18 cellular contexts compared by ENCODE assay signal in the genomic region with DNA sequence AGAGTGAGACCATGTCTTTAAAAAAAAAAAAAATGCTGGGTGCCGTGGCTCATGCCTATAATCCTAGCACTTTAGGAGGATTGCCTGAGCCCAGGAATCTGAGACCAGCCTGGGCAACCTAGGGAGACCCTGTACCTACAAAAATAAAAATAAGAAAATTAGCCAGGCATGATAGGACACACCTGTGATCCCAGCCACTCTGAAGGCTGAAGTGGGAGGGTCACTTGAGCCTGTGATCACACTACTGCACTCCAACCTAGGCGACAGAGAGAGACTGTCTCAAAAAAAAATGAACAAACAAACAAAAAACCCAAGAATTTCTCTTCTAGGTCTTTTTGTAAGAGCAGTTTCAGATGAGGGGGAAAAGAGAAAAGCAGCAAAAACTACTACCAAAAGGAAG. TPM values are rescaled to one million over a fixed set of nuclear protein-coding genes. Genes with fewer than 3 reads are reported as not detected.
DNase-seq lines count a peak whose midpoint lies in the region; ATAC-seq and TF ChIP-seq lines count a peak whose summit lies in the region.
"Had no signal": no experiment of that assay in that cellular context is flagged by ENCODE, and none has a peak within 500 bp of the region (broad histone marks: within the 10 kb centered on the region; RNA-seq: fewer than 3 reads in every experiment).

No MANE protein-coding gene starts in this region.

- no peaks in the 10 kb centered on the region for H3K27me3 Mint-ChIP-seq in activated CD8-positive, alpha-beta memory T cell treated with anti-CD3 and anti-CD28 coated beads, Interleukin-2, amount 10 ng/mL, durations not matched to agents 7 days and 5 days
- no peaks in the 10 kb centered on the region for H3K27me3 Mint-ChIP-seq in CD4-positive, alpha-beta T cell
- no peaks in the 10 kb centered on the region for H3K27me3 Mint-ChIP-seq in T-helper 2 cell treated with Interferon-gamma antibody and Interleukin-4, amounts not matched to agents 5 μg/mL and 100 μg/mL, for 36 hours (ENCODE audit: low read depth)
- H3K27me3 Mint-ChIP-seq in nephron progenitor cell (ENCODE audit: low read depth, poor library complexity): no peaks in the 10 kb centered on the region
- H3K27me3 Mint-ChIP-seq in endothelial cell (ENCODE audit: unreplicated experiment): peaks cover 4% of the 10 kb centered on the region
- H3K27me3 Mint-ChIP-seq: CD8-positive, alpha-beta memory T cell had no signal

- POLR2A ChIA-PET in CD4-positive, alpha-beta T cell (lab: Charles Lee): no interaction called here

- no peaks in the 10 kb centered on the region for H3K9me3 ChIP-seq in CD4-positive, alpha-beta T cell (ENCODE audit: control insufficient read depth, low read length)
- H3K9me3 ChIP-seq: A549, HAP-1 had no signal

- CTCF ChIA-PET in activated CD8-positive, alpha-beta memory T cell treated with anti-CD3 and anti-CD28 coated beads, Interleukin-2, amount 10 ng/mL, durations not matched to agents 7 days and 5 days (lab: Charles Lee): interaction anchor here (0.7 kb wide), 1 partner anchor 31 kb away, joined by 3 read pairs; no protein-coding TSS in a partner anchor
- CTCF ChIA-PET in CD4-positive, alpha-beta T cell (lab: Charles Lee): no interaction called here

- H3K36me3 Mint-ChIP-seq in activated CD8-positive, alpha-beta memory T cell treated with anti-CD3 and anti-CD28 coated beads, Interleukin-2, amount 10 ng/mL, durations not matched to agents 7 days and 5 days: peaks cover 22% of the 10 kb centered on the region
- peaks cover 72% of the 10 kb centered on the region for H3K36me3 Mint-ChIP-seq in CD4-positive, alpha-beta T cell (ENCODE audit: low read depth)
- H3K36me3 Mint-ChIP-seq in T-helper 2 cell treated with Interferon-gamma antibody and Interleukin-4, amounts not matched to agents 5 μg/mL and 100 μg/mL, for 36 hours (ENCODE audit: low read depth): peaks cover 43% of the 10 kb centered on the region
- H3K36me3 Mint-ChIP-seq in nephron progenitor cell (ENCODE audit: low read depth) (peaks cover 54% of the 10 kb centered on the region), endothelial cell (ENCODE audit: low read depth, unreplicated experiment) (peaks cover 13% of the 10 kb centered on the region)

- no peak overlapping the region for H3K4me3 Mint-ChIP-seq in activated CD8-positive, alpha-beta memory T cell treated with anti-CD3 and anti-CD28 coated beads, Interleukin-2, amount 10 ng/mL, durations not matched to agents 7 days and 5 days
- no peak overlapping the region for H3K4me3 Mint-ChIP-seq in CD4-positive, alpha-beta T cell
- no peak overlapping the region for H3K4me3 Mint-ChIP-seq in T-helper 2 cell treated with Interferon-gamma antibody and Interleukin-4, amounts not matched to agents 5 μg/mL and 100 μg/mL, for 36 hours
- H3K4me3 Mint-ChIP-seq in nephron progenitor cell: no peak overlapping the region
- H3K4me3 Mint-ChIP-seq in endothelial cell (ENCODE audit: unreplicated experiment): no peak overlapping the region
- H3K4me3 Mint-ChIP-seq: CD8-positive, alpha-beta memory T cell had no signal

- TF ChIP-seq CTCF in CD4-positive, alpha-beta T cell (IDR thresholded peaks at IDR 0.05): no peak
- TF ChIP-seq CTCF in nephron progenitor cell (IDR thresholded peaks at IDR 0.05) (no peak), endothelial cell (IDR thresholded peaks at IDR 0.05; ENCODE audit: unreplicated experiment) (no peak)

- H3K27ac Mint-ChIP-seq in activated CD8-positive, alpha-beta memory T cell treated with anti-CD3 and anti-CD28 coated beads, Interleukin-2, amount 10 ng/mL, durations not matched to agents 7 days and 5 days: peak overlapping the region; percentile 24
- H3K27ac Mint-ChIP-seq in CD4-positive, alpha-beta T cell: peak overlapping the region; percentile 44
- peak overlapping the region; percentile 89 for H3K27ac Mint-ChIP-seq in T-helper 2 cell treated with Interferon-gamma antibody and Interleukin-4, amounts not matched to agents 5 μg/mL and 100 μg/mL, for 36 hours
- H3K27ac Mint-ChIP-seq in nephron progenitor cell (peak overlapping the region; percentile 54), endothelial cell (ENCODE audit: unreplicated experiment) (no peak overlapping the region)

- H3K4me1 Mint-ChIP-seq in activated CD8-positive, alpha-beta memory T cell treated with anti-CD3 and anti-CD28 coated beads, Interleukin-2, amount 10 ng/mL, durations not matched to agents 7 days and 5 days: peaks cover 3% of the 10 kb centered on the region
- peaks cover 5% of the 10 kb centered on the region for H3K4me1 Mint-ChIP-seq in CD4-positive, alpha-beta T cell (ENCODE audit: low read depth)
- H3K4me1 Mint-ChIP-seq in T-helper 2 cell treated with Interferon-gamma antibody and Interleukin-4, amounts not matched to agents 5 μg/mL and 100 μg/mL, for 36 hours (ENCODE audit: low read depth): peaks cover 8% of the 10 kb centered on the region
- H3K4me1 Mint-ChIP-seq in nephron progenitor cell (no peaks in the 10 kb centered on the region), endothelial cell (ENCODE audit: unreplicated experiment) (no peaks in the 10 kb centered on the region)

- intact Hi-C loops in CD4-positive, alpha-beta T cell (cut with DNase I, micrococcal nuclease): no loop called here

- no peak for DNase-seq in activated CD8-positive, alpha-beta memory T cell treated with anti-CD3 and anti-CD28 coated beads, Interleukin-2, amount 10 ng/mL, durations not matched to agents 7 days and 5 days
- no peak for DNase-seq in activated CD8-positive, alpha-beta memory T cell treated with anti-CD3 and anti-CD28 coated beads, Interleukin-2, amount 50 U/mL, for 48 hours
- no peak for DNase-seq in CD4-positive, alpha-beta T cell
- no peak for DNase-seq in T-helper 2 cell treated with Interferon-gamma antibody and Interleukin-4, amounts not matched to agents 5 μg/mL and 100 μg/mL, for 36 hours (ENCODE audit: low spot score)
- DNase-seq in nephron progenitor cell: no peak
- DNase-seq in endothelial cell (ENCODE audit: low spot score): no peak
- DNase-seq: GM23248, NCI-H1417 treated with DMSO at 0.1 percent for 48 hours, NCI-H187 treated with DMSO at 0.1 percent for 48 hours, NCI-H226, NCI-H524, NCI-H82 had no signal

- no peaks in the 10 kb centered on the region for H3K27me3 ChIP-seq in CD4-positive, alpha-beta T cell (ENCODE audit: control insufficient read depth, insufficient read depth, low read length)

- H3K27ac ChIP-seq in CD4-positive, alpha-beta T cell (ENCODE audit: low read depth, low read length): no peak overlapping the region
- H3K27ac ChIP-seq: A549, GM23248, HL-60, KMS-11 had no signal

- no peaks in the 10 kb centered on the region for H3K9me3 Mint-ChIP-seq in activated CD8-positive, alpha-beta memory T cell treated with anti-CD3 and anti-CD28 coated beads, Interleukin-2, amount 10 ng/mL, durations not matched to agents 7 days and 5 days (ENCODE audit: low read depth)
- H3K9me3 Mint-ChIP-seq in CD4-positive, alpha-beta T cell: no peaks in the 10 kb centered on the region
- no peaks in the 10 kb centered on the region for H3K9me3 Mint-ChIP-seq in T-helper 2 cell treated with Interferon-gamma antibody and Interleukin-4, amounts not matched to agents 5 μg/mL and 100 μg/mL, for 36 hours
- H3K9me3 Mint-ChIP-seq in nephron progenitor cell (no peaks in the 10 kb centered on the region), endothelial cell (ENCODE audit: unreplicated experiment) (no peaks in the 10 kb centered on the region)
- H3K9me3 Mint-ChIP-seq: CD8-positive, alpha-beta memory T cell had no signal

- ATAC-seq in activated CD8-positive, alpha-beta memory T cell treated with anti-CD3 and anti-CD28 coated beads, Interleukin-2, amount 10 ng/mL, durations not matched to agents 7 days and 5 days: no peak
- ATAC-seq in CD4-positive, alpha-beta T cell (ENCODE audit: poor library complexity): no peak
- ATAC-seq in HG02852 (IDR thresholded peaks at IDR 0.05; ENCODE audit: unreplicated experiment): no peak
- ATAC-seq: A549 had no signal

RNA-seq across cellular contexts. Expression of a gene that starts 34.6 kb away (rescaled TPM):
- 100 to 1,000 TPM; 470 to 555 TPM for total RNA-seq in activated CD8-positive, alpha-beta memory T cell treated with anti-CD3 and anti-CD28 coated beads, Interleukin-2, amount 10 ng/mL, durations not matched to agents 7 days and 5 days
- 100 to 1,000 TPM; 135 to 138 TPM for total RNA-seq in CD4-positive, alpha-beta T cell
- 476 TPM for total RNA-seq in endothelial cell (ENCODE audit: unreplicated experiment)

RNA-seq across cellular contexts. Expression of a gene that starts 47.5 kb away (rescaled TPM):
- 100 to 1,000 TPM; 143 to 248 TPM for total RNA-seq in activated CD8-positive, alpha-beta memory T cell treated with anti-CD3 and anti-CD28 coated beads, Interleukin-2, amount 10 ng/mL, durations not matched to agents 7 days and 5 days
- 10 to 100 TPM; 11.0 to 15.6 TPM for total RNA-seq in CD4-positive, alpha-beta T cell
- total RNA-seq in endothelial cell (ENCODE audit: unreplicated experiment): 57.3 TPM

RNA-seq across cellular contexts. Expression of a gene that starts 59.0 kb away (rescaled TPM):
- total RNA-seq in activated CD8-positive, alpha-beta memory T cell treated with anti-CD3 and anti-CD28 coated beads, Interleukin-2, amount 10 ng/mL, durations not matched to agents 7 days and 5 days: 10 to 100 TPM; 10.4 to 11.0 TPM
- total RNA-seq in CD4-positive, alpha-beta T cell: 10 to 100 TPM; 23.0 TPM
- 24.4 TPM for total RNA-seq in endothelial cell (ENCODE audit: unreplicated experiment)

RNA-seq across cellular contexts. Expression of a gene that starts 59.5 kb away (rescaled TPM):
- 10 to 100 TPM; 46.8 to 59.8 TPM for total RNA-seq in activated CD8-positive, alpha-beta memory T cell treated with anti-CD3 and anti-CD28 coated beads, Interleukin-2, amount 10 ng/mL, durations not matched to agents 7 days and 5 days
- total RNA-seq in CD4-positive, alpha-beta T cell: 10 to 100 TPM; 48.5 to 49.8 TPM
- total RNA-seq in endothelial cell (ENCODE audit: unreplicated experiment): 31.5 TPM
